Comparison of ENCODE assay signal across 1 cellular context in the genomic region with DNA sequence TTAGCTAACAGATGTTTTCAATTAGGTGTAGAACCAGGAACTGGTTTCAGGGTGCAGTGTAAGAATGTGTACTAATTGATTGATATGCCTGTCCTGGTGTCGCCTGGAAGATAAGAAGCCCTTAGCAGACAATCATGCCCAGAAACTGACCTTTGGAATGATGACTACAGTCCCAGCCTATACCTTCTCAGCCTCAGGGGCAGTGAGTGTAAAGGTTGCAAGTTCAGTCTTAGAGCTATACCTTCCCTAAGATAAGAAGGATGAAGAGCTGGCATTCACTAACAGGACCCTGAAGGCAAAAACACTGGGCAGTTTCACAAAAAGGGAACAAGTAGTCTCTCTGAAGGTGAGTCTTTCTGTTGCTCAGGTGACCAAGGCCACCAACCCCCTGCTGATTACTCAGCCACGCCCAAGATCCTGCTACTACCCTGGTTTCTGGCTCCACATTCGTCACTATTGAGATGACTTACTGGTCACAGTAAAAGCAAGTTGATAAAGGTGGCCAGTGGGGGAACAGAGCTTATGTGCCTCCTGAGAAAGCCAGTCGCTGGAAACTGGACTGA.
TF ChIP-seq lines count a peak whose summit lies in the region.

No MANE protein-coding gene starts in this region.

TF ChIP-seq in K562, 482 proteins besides CTCF, POLR2A, EP300 and RAD21 (continued from another document):
- TF ChIP-seq MBD1 (CRISPR knock-in tag; IDR thresholded peaks at IDR 0.05) = no peak
- TF ChIP-seq, protein P1, sequence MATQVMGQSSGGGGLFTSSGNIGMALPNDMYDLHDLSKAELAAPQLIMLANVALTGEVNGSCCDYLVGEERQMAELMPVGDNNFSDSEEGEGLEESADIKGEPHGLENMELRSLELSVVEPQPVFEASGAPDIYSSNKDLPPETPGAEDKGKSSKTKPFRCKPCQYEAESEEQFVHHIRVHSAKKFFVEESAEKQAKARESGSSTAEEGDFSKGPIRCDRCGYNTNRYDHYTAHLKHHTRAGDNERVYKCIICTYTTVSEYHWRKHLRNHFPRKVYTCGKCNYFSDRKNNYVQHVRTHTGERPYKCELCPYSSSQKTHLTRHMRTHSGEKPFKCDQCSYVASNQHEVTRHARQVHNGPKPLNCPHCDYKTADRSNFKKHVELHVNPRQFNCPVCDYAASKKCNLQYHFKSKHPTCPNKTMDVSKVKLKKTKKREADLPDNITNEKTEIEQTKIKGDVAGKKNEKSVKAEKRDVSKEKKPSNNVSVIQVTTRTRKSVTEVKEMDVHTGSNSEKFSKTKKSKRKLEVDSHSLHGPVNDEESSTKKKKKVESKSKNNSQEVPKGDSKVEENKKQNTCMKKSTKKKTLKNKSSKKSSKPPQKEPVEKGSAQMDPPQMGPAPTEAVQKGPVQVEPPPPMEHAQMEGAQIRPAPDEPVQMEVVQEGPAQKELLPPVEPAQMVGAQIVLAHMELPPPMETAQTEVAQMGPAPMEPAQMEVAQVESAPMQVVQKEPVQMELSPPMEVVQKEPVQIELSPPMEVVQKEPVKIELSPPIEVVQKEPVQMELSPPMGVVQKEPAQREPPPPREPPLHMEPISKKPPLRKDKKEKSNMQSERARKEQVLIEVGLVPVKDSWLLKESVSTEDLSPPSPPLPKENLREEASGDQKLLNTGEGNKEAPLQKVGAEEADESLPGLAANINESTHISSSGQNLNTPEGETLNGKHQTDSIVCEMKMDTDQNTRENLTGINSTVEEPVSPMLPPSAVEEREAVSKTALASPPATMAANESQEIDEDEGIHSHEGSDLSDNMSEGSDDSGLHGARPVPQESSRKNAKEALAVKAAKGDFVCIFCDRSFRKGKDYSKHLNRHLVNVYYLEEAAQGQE (CRISPR knock-in tag; IDR thresholded peaks at IDR 0.05; ENCODE audit: low read depth) = no peak
